Comparison of ENCODE assay signal across 26 cellular contexts in genomic region chrX:102964941-102965340, GRCh38. TPM values are rescaled to one million over a fixed set of nuclear protein-coding genes. Genes with fewer than 3 reads are reported as not detected.
"Had no signal": no experiment of that assay in that cellular context is flagged by ENCODE, and none has a peak within 500 bp of the region (broad histone marks: within the 10 kb centered on the region; RNA-seq: fewer than 3 reads in every experiment).

No MANE protein-coding gene starts in this region.

- H3K4me1 ChIP-seq: esophagus muscularis mucosa, foreskin keratinocyte, heart right ventricle, left ventricle myocardium inferior, prostate gland had no signal

- H3K27ac ChIP-seq: esophagus muscularis mucosa, foreskin keratinocyte, heart right ventricle, left ventricle myocardium inferior, neutrophil, ovary, prostate gland, thoracic aorta had no signal

- H3K36me3 ChIP-seq: esophagus muscularis mucosa, heart right ventricle, left ventricle myocardium inferior, neutrophil, ovary, prostate gland, thoracic aorta had no signal

- H3K27me3 ChIP-seq: foreskin keratinocyte, neutrophil, ovary had no signal

- H3K4me3 ChIP-seq: esophagus muscularis mucosa, heart right ventricle, left ventricle myocardium inferior, lung, ovary, prostate gland, thoracic aorta had no signal

- DNase-seq: activated CD4-positive, alpha-beta T cell treated with anti-CD3 and anti-CD28 coated beads for 36 hours; activated CD4-positive, CD25-positive, alpha-beta regulatory T cell; activated CD8-positive, alpha-beta memory T cell treated with anti-CD3 and anti-CD28 coated beads, Interleukin-2, amount 10 ng/mL, durations not matched to agents 7 days and 5 days; activated CD8-positive, alpha-beta T cell treated with anti-CD3 and anti-CD28 coated beads, Interleukin-2, amount 10 ng/mL, durations not matched to agents 7 days and 5 days; activated naive CD4-positive, alpha-beta T cell; activated T-cell treated with anti-CD3 and anti-CD28 coated beads, Interleukin-2, amount 50 U/mL, for 48 hours; dermis blood vessel endothelial cell; effector CD4-positive, alpha-beta T cell; foreskin keratinocyte; heart right ventricle; left ventricle myocardium inferior; naive B cell; nephron progenitor cell; ovary; retina; small intestine; stimulated activated CD4-positive, alpha-beta T cell treated with anti-CD3 and anti-CD28 coated beads, Interleukin-4, amount 100 ng/mL, for 24 hours; trophoblast cell had no signal

- ATAC-seq: activated CD4-positive, alpha-beta T cell treated with anti-CD3 and anti-CD28 coated beads for 36 hours; activated CD8-positive, alpha-beta memory T cell treated with anti-CD3 and anti-CD28 coated beads, Interleukin-2, amount 10 ng/mL, durations not matched to agents 7 days and 5 days; activated CD8-positive, alpha-beta T cell treated with anti-CD3 and anti-CD28 coated beads, Interleukin-2, amount 10 ng/mL, durations not matched to agents 7 days and 5 days; activated naive CD4-positive, alpha-beta T cell treated with anti-CD3 and anti-CD28 coated beads, Interleukin-2, amount 50 U/mL, for 72 hours; foreskin keratinocyte; heart right ventricle; sciatic nerve; stimulated activated effector memory CD8-positive, alpha-beta T cell treated with anti-CD3 and anti-CD28 coated beads, Interleukin-12 subunit alpha, Interleukin-12 subunit beta, amount 100 ng/mL, for 72 hours had no signal

- H3K9me3 ChIP-seq: neutrophil, ovary, prostate gland, thoracic aorta had no signal

RNA-seq across cellular contexts. Expression of gene RAB40AL, which starts 27.9 kb away (rescaled TPM):
- total RNA-seq: activated CD4-positive, alpha-beta T cell treated with anti-CD3 and anti-CD28 coated beads for 36 hours; dermis blood vessel endothelial cell; left ventricle myocardium inferior had no signal
- polyA plus RNA-seq: foreskin keratinocyte, ovary had no signal
